ENCODE assay signal across 13 cellular contexts in genomic region chr17:58741121-58741625, GRCh38. TPM values are rescaled to one million over a fixed set of nuclear protein-coding genes. Genes with fewer than 3 reads are reported as not detected.
DNase-seq lines count a peak whose midpoint lies in the region; ATAC-seq, FAIRE-seq and TF ChIP-seq lines count a peak whose summit lies in the region.
"Had no signal": no experiment of that assay in that cellular context is flagged by ENCODE, and none has a peak within 500 bp of the region (broad histone marks: within the 10 kb centered on the region; RNA-seq: fewer than 3 reads in every experiment).

No MANE protein-coding gene starts in this region.

- H3K27me3 ChIP-seq in PC-3 (ENCODE audit: low read length) = no peaks in the 10 kb centered on the region
- no peaks in the 10 kb centered on the region for H3K27me3 ChIP-seq in keratinocyte (ENCODE audit: control insufficient read depth, extremely low read depth, insufficient read depth, low read length)
- no peaks in the 10 kb centered on the region for H3K27me3 ChIP-seq in HAP-1 (ENCODE audit: low read depth)
- H3K27me3 ChIP-seq: upper lobe of left lung had no signal

- intact Hi-C loops in Calu3 (cut with micrococcal nuclease; ENCODE audit: unreplicated experiment) = no loop called here
- intact Hi-C loops in PC-3 (cut with micrococcal nuclease) = no loop called here

- H3K36me3 Mint-ChIP-seq in Calu3 (ENCODE audit: insufficient read depth, unreplicated experiment) = no peaks in the 10 kb centered on the region

- H3K4me3 ChIP-seq in PC-3 (ENCODE audit: low read length) (no peak overlapping the region), keratinocyte (ENCODE audit: control insufficient read depth in 2 of 3, extremely low read depth in 1 of 3, insufficient read depth in 2 of 3, low read depth in 1 of 3, low read length in 3 of 3) (peak overlapping the region in 1 of 3 experiments; percentile 18), HAP-1 (no peak overlapping the region)
- H3K4me3 ChIP-seq: upper lobe of left lung had no signal

- DNase-seq in Calu3 (no peak), PC-3 (peak; percentile 93), keratinocyte (ENCODE audit: low read depth, low spot score) (peak; percentile 60), HAP-1 (ENCODE audit: low spot score in 2 of 2) (no peak), NCI-H2107 treated with DMSO at 0.1 percent for 48 hours (lab: John Stamatoyannopoulos, UW; ENCODE audit: unreplicated experiment) (no peak)
- DNase-seq: activated CD4-positive, alpha-beta T cell treated with anti-CD3 and anti-CD28 coated beads for 48 hours; activated effector memory CD4-positive, alpha-beta T cell treated with anti-CD3 and anti-CD28 coated beads, Interleukin-2, amount 50 U/mL, for 16 hours; GDM1; kidney glomerular epithelial cell; NCI-H1092; upper lobe of left lung had no signal

- BruUV-seq in Calu3 (replicated peaks; lab: Mats Ljungman, UMichigan) (no TSS peak), PC-3 (replicated peaks; lab: Mats Ljungman, UMichigan) (no TSS peak)

- H3K9me2 ChIP-seq in PC-3 (replicated peaks; ENCODE audit: low read length) = no peaks in the 10 kb centered on the region

- no peaks in the 10 kb centered on the region for H3K9me3 ChIP-seq in PC-3 (ENCODE audit: low read length)
- H3K9me3 ChIP-seq in keratinocyte (ENCODE audit: control insufficient read depth, low read depth, low read length) = no peaks in the 10 kb centered on the region
- H3K9me3 ChIP-seq in HAP-1 = no peaks in the 10 kb centered on the region
- H3K9me3 ChIP-seq: upper lobe of left lung had no signal

- POLR2A ChIA-PET in PC-3 (lab: Charles Lee; ENCODE audit: unreplicated experiment) = no interaction called here

- CTCF ChIA-PET in Calu3 (lab: Charles Lee) (no interaction called here), PC-3 (lab: Charles Lee) (no interaction called here)

- dilution Hi-C loops in keratinocyte (cut with MboI; ENCODE audit: extremely low pct_ligation_motif_present, low sequenced_read_pairs) = no loop called here

- H3F3A ChIP-seq in PC-3 (ENCODE audit: low read length, unreplicated experiment) = no peaks in the 10 kb centered on the region

- H3K27ac Mint-ChIP-seq in Calu3 (ENCODE audit: unreplicated experiment) = peak overlapping the region; percentile 78

- no peaks in the 10 kb centered on the region for H3K27me3 Mint-ChIP-seq in Calu3 (ENCODE audit: unreplicated experiment)

- H3K9me3 Mint-ChIP-seq in Calu3 (ENCODE audit: low read depth, unreplicated experiment) = no peaks in the 10 kb centered on the region

- FAIRE-seq in keratinocyte (lab: Jason Lieb, UNC) = peak; percentile 97

- H3K4me2 ChIP-seq in PC-3 (ENCODE audit: low read length) (peak overlapping the region; percentile 30), keratinocyte (ENCODE audit: control insufficient read depth, extremely low read depth, insufficient read depth, low read depth, low read length) (peak overlapping the region; percentile 59)

- no peaks in the 10 kb centered on the region for H3K9me1 ChIP-seq in keratinocyte (ENCODE audit: control insufficient read depth, extremely low read depth, insufficient read depth, low read length)

- H4K20me1 ChIP-seq in PC-3 (ENCODE audit: low read length) (no peaks in the 10 kb centered on the region), keratinocyte (ENCODE audit: control insufficient read depth, extremely low read depth, insufficient read depth, low read length) (no peaks in the 10 kb centered on the region)

- no peak overlapping the region for H3K27ac ChIP-seq in PC-3 (ENCODE audit: low read length)
- H3K27ac ChIP-seq in keratinocyte (ENCODE audit: control insufficient read depth, insufficient read depth, low read length) = peak overlapping the region; percentile 66
- H3K27ac ChIP-seq: C4-2B, upper lobe of left lung had no signal

- in situ Hi-C loops in HAP-1 (cut with MboI; ENCODE audit: low sequenced_read_pairs) = no loop called here

- H3K9ac ChIP-seq in PC-3 (ENCODE audit: low read length) (no peak overlapping the region), keratinocyte (ENCODE audit: control insufficient read depth, extremely low read depth, insufficient read depth, low read length) (peak overlapping the region; percentile 36)

- no peaks in the 10 kb centered on the region for H3K79me2 ChIP-seq in PC-3 (ENCODE audit: low read length)
- no peaks in the 10 kb centered on the region for H3K79me2 ChIP-seq in keratinocyte (ENCODE audit: control insufficient read depth, insufficient read depth, low read length)

- H3K36me3 ChIP-seq in PC-3 (ENCODE audit: low read depth, low read length) (no peaks in the 10 kb centered on the region), keratinocyte (ENCODE audit: control insufficient read depth in 2 of 2, extremely low read depth in 1 of 2, insufficient read depth in 2 of 2, low read length in 2 of 2) (no peaks in the 10 kb centered on the region), HAP-1 (replicated peaks) (no peaks in the 10 kb centered on the region)
- H3K36me3 ChIP-seq: upper lobe of left lung had no signal

- H3K4me1 ChIP-seq in PC-3 (ENCODE audit: insufficient read depth, low read length) (peaks cover 10% of the 10 kb centered on the region), keratinocyte (ENCODE audit: control insufficient read depth, extremely low read depth, insufficient read depth, low read length) (peaks cover 10% of the 10 kb centered on the region), HAP-1 (no peaks in the 10 kb centered on the region)
- H3K4me1 ChIP-seq: upper lobe of left lung had no signal

- TF ChIP-seq CTCF in Calu3 (IDR thresholded peaks at IDR 0.05; ENCODE audit: unreplicated experiment) (no peak), PC-3 (conservative IDR thresholded peaks at IDR 0.05; ENCODE audit: low read depth, low read length) (no peak), keratinocyte (optimal IDR thresholded peaks at IDR 0.05 in 1 of 3, IDR thresholded peaks at IDR 0.05 in 1 of 3, conservative IDR thresholded peaks at IDR 0.05 in 1 of 3; ENCODE audit: extremely low read depth in 1 of 3, insufficient read depth in 2 of 3, low read length in 3 of 3) (no peak)

- no peak overlapping the region for H3K4me3 Mint-ChIP-seq in Calu3 (ENCODE audit: low read depth, unreplicated experiment)

- peak; percentile 94 for ATAC-seq in PC-3
- ATAC-seq in GM18909 (IDR thresholded peaks at IDR 0.05; ENCODE audit: poor library complexity, unreplicated experiment) = no peak

- H2AFZ ChIP-seq in PC-3 (ENCODE audit: low read length) (peak overlapping the region; percentile 2; the same call in 1 of the 2 replicates), keratinocyte (ENCODE audit: control insufficient read depth, low read length) (no peak overlapping the region)

- H3K4me1 Mint-ChIP-seq in Calu3 (ENCODE audit: low read depth, unreplicated experiment) = peaks cover 10% of the 10 kb centered on the region

RNA-seq across cellular contexts. Expression of gene PPM1E, which starts 14.5 kb away (rescaled TPM):
- total RNA-seq in Calu3 (2022) (0.07 and 0.09 TPM in 2 replicates), PC-3 (2014; rRNA removed) (not detected in 2 replicates)
- 0.01 TPM in 2 of 3 replicates, not detected in the other for polyA plus RNA-seq in keratinocyte
- not detected for polyA plus RNA-seq in keratinocyte (2011; ENCODE audit: low read depth)
- polyA plus RNA-seq in keratinocyte (2011; cell fraction: cytosol; rRNA removed) = 0.02 TPM in 1 of 2 replicates, not detected in the other
- polyA plus RNA-seq in keratinocyte (2011; cell fraction: nucleus; rRNA removed) = 0.01 TPM in 1 of 2 replicates, not detected in the other
- 0.06 TPM in 1 of 2 replicates, not detected in the other for polyA plus RNA-seq in keratinocyte (2012; ENCODE audit: low replicate concordance)
- 0.30 TPM in 1 of 3 replicates, not detected in the others for polyA minus RNA-seq in keratinocyte
- not detected for polyA minus RNA-seq in keratinocyte (2011; cell fraction: cytosol; rRNA and poly(A)+ RNA removed)
- not detected in 2 replicates for polyA minus RNA-seq in keratinocyte (2011; cell fraction: nucleus; rRNA and poly(A)+ RNA removed)

RNA-seq across cellular contexts. Expression of gene RAD51C, which starts 48.8 kb away (rescaled TPM):
- total RNA-seq in Calu3 (2022) = 24.3 and 28.4 TPM in 2 replicates
- 58.9 and 71.1 TPM in 2 replicates for total RNA-seq in PC-3 (2014; rRNA removed)
- 19.4 to 41.8 TPM (median 21.3 TPM) in 3 replicates for polyA plus RNA-seq in keratinocyte
- 5.8 TPM for polyA plus RNA-seq in keratinocyte (2011; ENCODE audit: low read depth)
- 20.1 and 43.0 TPM in 2 replicates for polyA plus RNA-seq in keratinocyte (2011; cell fraction: cytosol; rRNA removed)
- 14.6 and 19.4 TPM in 2 replicates for polyA plus RNA-seq in keratinocyte (2011; cell fraction: nucleus; rRNA removed)
- polyA plus RNA-seq in keratinocyte (2012; ENCODE audit: low replicate concordance) = 14.5 and 22.8 TPM in 2 replicates
- 8.2 to 34.9 TPM (median 11.5 TPM) in 3 replicates for polyA minus RNA-seq in keratinocyte
- 9.4 TPM for polyA minus RNA-seq in keratinocyte (2011; cell fraction: cytosol; rRNA and poly(A)+ RNA removed)
- polyA minus RNA-seq in keratinocyte (2011; cell fraction: nucleus; rRNA and poly(A)+ RNA removed) = 3.0 and 5.6 TPM in 2 replicates

RNA-seq across cellular contexts. Expression of gene TEX14, which starts 49.3 kb away (rescaled TPM):
- total RNA-seq in Calu3 (2022) (0.07 TPM in 2 replicates), PC-3 (2014; rRNA removed) (0.12 and 0.29 TPM in 2 replicates)
- 0.03 to 0.27 TPM (median 0.16 TPM) in 3 replicates for polyA plus RNA-seq in keratinocyte
- 0.21 TPM for polyA plus RNA-seq in keratinocyte (2011; ENCODE audit: low read depth)
- polyA plus RNA-seq in keratinocyte (2011; cell fraction: cytosol; rRNA removed) = 0.05 TPM in 2 replicates
- polyA plus RNA-seq in keratinocyte (2011; cell fraction: nucleus; rRNA removed) = 0.22 and 0.25 TPM in 2 replicates
- 0.07 and 0.17 TPM in 2 replicates for polyA plus RNA-seq in keratinocyte (2012; ENCODE audit: low replicate concordance)
- polyA minus RNA-seq in keratinocyte = 0.06 TPM in 1 of 3 replicates, not detected in the others
- not detected for polyA minus RNA-seq in keratinocyte (2011; cell fraction: cytosol; rRNA and poly(A)+ RNA removed)
- 0.11 TPM in 1 of 2 replicates, not detected in the other for polyA minus RNA-seq in keratinocyte (2011; cell fraction: nucleus; rRNA and poly(A)+ RNA removed)

Comparison
In these comparisons a context has a peak if more than half of its experiments do, and no peak if none do; other contexts are left out.
1. DNase-seq: peak in PC-3 (single experiment) and keratinocyte (single experiment); none in Calu3 (single experiment), HAP-1 (0 of 2) and NCI-H2107 treated with DMSO at 0.1 percent for 48 hours (single experiment).